In genomic region chr5:171388816-171389168, GRCh38 we compare ENCODE assay signal across 8 cellular contexts. TPM values are rescaled to one million over a fixed set of nuclear protein-coding genes. Genes with fewer than 3 reads are reported as not detected.
DNase-seq lines count a peak whose midpoint lies in the region; ATAC-seq, FAIRE-seq and TF ChIP-seq lines count a peak whose summit lies in the region.

No MANE protein-coding gene starts in this region.

- H3K36me3 ChIP-seq in ascending aorta: peaks cover 15 to 27% of the 10 kb centered on the region in 2 donors

- no peaks in the 10 kb centered on the region for H3K9me3 ChIP-seq in A549
- H3K9me3 ChIP-seq in ascending aorta: no peaks in the 10 kb centered on the region

- H3K27ac ChIP-seq in A549 (peak overlapping the region; percentile 91 to 94), ascending aorta (peak overlapping the region; percentile 87 to 88)

- peak overlapping the region; percentile 77 for H3K4me3 ChIP-seq in A549
- H3K4me3 ChIP-seq in ascending aorta: peak overlapping the region; percentile 68 to 94

- DNase-seq in A549 (ENCODE audit: low read depth in 1 of 2, low spot score in 1 of 2) (no peak), ascending aorta (ENCODE audit: low spot score in 2 of 2) (no peak), mesothelial cell of epicardium (ENCODE audit: low spot score in 2 of 2, unreplicated experiment in 2 of 2) (peak in 1 of 2 experiments; percentile 37), type B pancreatic cell (ENCODE audit: extremely low spot score, unreplicated experiment) (no peak), NCI-H345 treated with DMSO at 0.1 percent for 48 hours (lab: John Stamatoyannopoulos, UW; ENCODE audit: unreplicated experiment) (no peak), NOMO-1 treated with DMSO at 0.1 percent for 48 hours (lab: John Stamatoyannopoulos, UW; ENCODE audit: unreplicated experiment) (no peak), medulla oblongata (ENCODE audit: extremely low spot score) (no peak)

- intact Hi-C loops in ascending aorta (cut with DNase I): loop anchor here (5.0 kb wide), 2 partner anchors 756 to 894 kb away; partner anchors contain the start of gene UBTD2

- peaks cover 18% of the 10 kb centered on the region for H3K36me3 Mint-ChIP-seq in mesothelial cell of epicardium
- peaks cover 45% of the 10 kb centered on the region for H3K36me3 Mint-ChIP-seq in type B pancreatic cell

- H3K4me1 Mint-ChIP-seq in mesothelial cell of epicardium: peaks cover 37% of the 10 kb centered on the region
- peaks cover 20% of the 10 kb centered on the region for H3K4me1 Mint-ChIP-seq in type B pancreatic cell (ENCODE audit: unreplicated experiment)

- H3K4me1 ChIP-seq in A549: peaks cover 35% of the 10 kb centered on the region
- H3K4me1 ChIP-seq in ascending aorta: peaks cover 0 to 18% of the 10 kb centered on the region in 2 donors

- ATAC-seq in A549 (peak in 1 of 2 experiments; percentile 0; a peak in 2 of 6 replicates), HG03039 (IDR thresholded peaks at IDR 0.05; ENCODE audit: unreplicated experiment) (peak; percentile 4)

- H3K27me3 Mint-ChIP-seq in mesothelial cell of epicardium (ENCODE audit: low read depth) (no peaks in the 10 kb centered on the region), type B pancreatic cell (peaks cover 11% of the 10 kb centered on the region)

- 1% methylated on average over 14 of the region's 14 CpGs for WGBS in A549 (ENCODE audit: missing lambda C conversion rate)

- no peak for TF ChIP-seq POLR2A in A549 (IDR thresholded peaks at IDR 0.05; ENCODE audit: low read length)

- peak overlapping the region; percentile 77 for H3K4me2 ChIP-seq in A549

- TF ChIP-seq CTCF in A549 (IDR thresholded peaks at IDR 0.05) (no peak), ascending aorta (IDR thresholded peaks at IDR 0.05) (no peak), mesothelial cell of epicardium (IDR thresholded peaks at IDR 0.05; ENCODE audit: unreplicated experiment) (no peak), type B pancreatic cell (conservative IDR thresholded peaks at IDR 0.05) (no peak)

- TF ChIP-seq EP300 in A549 (IDR thresholded peaks at IDR 0.05): no peak

- TF ChIP-seq RAD21 in A549 (conservative IDR thresholded peaks at IDR 0.05 in 1 of 2, IDR thresholded peaks at IDR 0.05 in 1 of 2): no peak

- no peak for FAIRE-seq in A549 (lab: Jason Lieb, UNC)

- POLR2A ChIA-PET in A549 (lab: Yijun Ruan, JAX): interaction anchor here (0.6 to 2.3 kb wide), 10 partner anchors 8 to 184 kb away, joined by 3 to 13 read pairs (median 6); no protein-coding TSS in a partner anchor

- H3K9me3 Mint-ChIP-seq in mesothelial cell of epicardium (no peaks in the 10 kb centered on the region), type B pancreatic cell (no peaks in the 10 kb centered on the region)

- peak overlapping the region; percentile 99 for H3K27ac Mint-ChIP-seq in mesothelial cell of epicardium
- peak overlapping the region; percentile 99 for H3K27ac Mint-ChIP-seq in type B pancreatic cell

- CTCF ChIA-PET in A549 (lab: Yijun Ruan, JAX): interaction anchor here (1.7 kb wide), 1 partner anchor 10 kb away, joined by 5 read pairs; no protein-coding TSS in a partner anchor

- H3K4me3 Mint-ChIP-seq in mesothelial cell of epicardium (peak overlapping the region; percentile 95), type B pancreatic cell (peak overlapping the region; percentile 98)

- H3K27me3 ChIP-seq in ascending aorta: no peaks in the 10 kb centered on the region

TF ChIP-seq in A549, 52 proteins besides CTCF, POLR2A, EP300 and RAD21:
- TF ChIP-seq USF2 (IDR thresholded peaks at IDR 0.05) (no peak), ZNF302 (CRISPR knock-in tag; IDR thresholded peaks at IDR 0.05) (no peak), RARB (CRISPR knock-in tag; IDR thresholded peaks at IDR 0.05) (peak; percentile 33; the same call in 1 of the 2 replicates), JUNB (IDR thresholded peaks at IDR 0.05) (no peak), TFCP2L1 (CRISPR knock-in tag; IDR thresholded peaks at IDR 0.05) (0 out of 2 replicates have a peak, but pooled peaks have one; percentile 50), TP53 (CRISPR knock-in tag; IDR thresholded peaks at IDR 0.05) (peak; percentile 60; the same call in 1 of the 2 replicates)

RNA-seq across cellular contexts. Expression of gene NPM1, which starts 1.1 kb away (rescaled TPM):
- polyA plus RNA-seq in A549 (2011; rRNA removed): 2,566 and 3,380 TPM in 2 replicates
- polyA plus RNA-seq in A549 (2012; cell fraction: cytosol; rRNA removed): 3,631 and 5,963 TPM in 2 replicates
- polyA plus RNA-seq in A549 (2012; cell fraction: nucleus; rRNA removed): 379 and 644 TPM in 2 replicates
- 4,830 to 6,153 TPM (median 5,196 TPM) in 3 replicates for polyA plus RNA-seq in A549 (2017; fragmentation: RNase III; extraction: RNeasy Plus Mini Kit Qiagen cat#74134 plus additional on column Dnase treatment)
- polyA minus RNA-seq in A549 (2011; rRNA and poly(A)+ RNA removed): 928 and 1,367 TPM in 2 replicates
- 269 TPM for total RNA-seq in ascending aorta
- 1,674 to 1,837 TPM (median 1,792 TPM) in 3 replicates for total RNA-seq in mesothelial cell of epicardium
- 1,253 and 1,650 TPM in 2 replicates for total RNA-seq in type B pancreatic cell (ENCODE audit: low replicate concordance)

RNA-seq across cellular contexts. Expression of gene FGF18, which starts 30.7 kb away (rescaled TPM):
- 0.11 and 0.16 TPM in 2 replicates for polyA plus RNA-seq in A549 (2011; rRNA removed)
- 0.17 and 0.19 TPM in 2 replicates for polyA plus RNA-seq in A549 (2012; cell fraction: cytosol; rRNA removed)
- 0.41 and 0.86 TPM in 2 replicates for polyA plus RNA-seq in A549 (2012; cell fraction: nucleus; rRNA removed)
- 0.09 to 0.34 TPM (median 0.18 TPM) in 3 replicates for polyA plus RNA-seq in A549 (2017; fragmentation: RNase III; extraction: RNeasy Plus Mini Kit Qiagen cat#74134 plus additional on column Dnase treatment)
- not detected in 2 replicates for polyA minus RNA-seq in A549 (2011; rRNA and poly(A)+ RNA removed)
- 6.9 TPM for total RNA-seq in ascending aorta
- total RNA-seq in mesothelial cell of epicardium: 10.2 to 11.7 TPM (median 11.3 TPM) in 3 replicates
- total RNA-seq in type B pancreatic cell (ENCODE audit: low replicate concordance): 1.7 and 3.2 TPM in 2 replicates
